ENCODE assay signal across 34 cellular contexts in the genomic region with DNA sequence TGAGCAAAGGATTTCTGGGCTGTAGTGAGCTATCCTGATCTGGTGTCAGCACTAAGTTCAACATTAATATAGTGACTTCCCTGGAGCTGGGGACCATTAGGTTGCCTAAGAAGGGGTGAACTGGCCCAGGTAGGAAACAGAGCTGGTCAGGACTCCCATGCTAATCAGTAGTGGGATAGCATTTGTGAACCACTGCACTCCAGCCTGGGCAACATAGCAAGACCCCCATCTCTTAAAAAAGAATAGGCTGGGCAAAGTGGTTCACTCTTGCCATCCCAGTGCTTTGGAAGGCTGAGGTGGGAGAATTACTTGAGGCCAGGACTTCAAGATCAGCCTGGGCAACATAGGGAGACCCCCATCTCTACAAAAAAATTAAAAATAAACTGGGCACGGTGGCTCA.
"Had no signal": no experiment of that assay in that cellular context is flagged by ENCODE, and none has a peak within 500 bp of the region (broad histone marks: within the 10 kb centered on the region; RNA-seq: fewer than 3 reads in every experiment).

No MANE protein-coding gene starts in this region.

- DNase-seq: Kasumi-1, MG63, MM.1S, MV-4-11, NCI-H1048, NCI-H1092, NCI-H1092 treated with DMSO at 0.1 percent for 48 hours, NCI-H1105, NCI-H1105 treated with DMSO at 0.1 percent for 48 hours, NCI-H1417, NCI-H1417 treated with DMSO at 0.1 percent for 48 hours, NCI-H1436, NCI-H1436 treated with DMSO at 0.1 percent for 48 hours, NCI-H146, NCI-H1694, NCI-H1694 treated with DMSO at 0.1 percent for 48 hours, NCI-H187, NCI-H187 treated with DMSO at 0.1 percent for 48 hours, NCI-H1930, NCI-H2029, NCI-H2029 treated with DMSO at 0.1 percent for 48 hours, NCI-H2081, NCI-H2081 treated with DMSO at 0.1 percent for 48 hours, NCI-H2107, NCI-H2171, NCI-H2171 treated with DMSO at 0.1 percent for 48 hours, NCI-H2227 treated with DMSO at 0.1 percent for 48 hours, NCI-H226, NCI-H345, NCI-H446, NCI-H446 treated with DMSO at 0.1 percent for 48 hours, NCI-H510A, NCI-H510A treated with DMSO at 0.1 percent for 48 hours, NCI-H524 had no signal

- H3K27me3 ChIP-seq: MG63 had no signal

- H3K9me3 ChIP-seq: MG63 had no signal

- H3K4me3 ChIP-seq: MG63 had no signal

- H3K36me3 ChIP-seq: MG63 had no signal
